Comparison of ENCODE assay signal across 13 cellular contexts in genomic region chr15:77898811-77899730, GRCh38.
"Had no signal": no experiment of that assay in that cellular context is flagged by ENCODE, and none has a peak within 500 bp of the region (broad histone marks: within the 10 kb centered on the region; RNA-seq: fewer than 3 reads in every experiment).

No MANE protein-coding gene starts in this region.

- H3K27ac Mint-ChIP-seq: activated naive CD8-positive, alpha-beta T cell; effector memory CD8-positive, alpha-beta T cell; memory B cell; naive thymus-derived CD4-positive, alpha-beta T cell; type B pancreatic cell had no signal

- H3K4me3 Mint-ChIP-seq: activated naive CD8-positive, alpha-beta T cell; activated T-cell treated with anti-CD3 and anti-CD28 coated beads, Interleukin-2, amount 50 U/mL, for 4 hours; effector memory CD8-positive, alpha-beta T cell; memory B cell; naive thymus-derived CD4-positive, alpha-beta T cell; type B pancreatic cell had no signal

- H3K9me3 Mint-ChIP-seq: activated T-cell treated with anti-CD3 and anti-CD28 coated beads, Interleukin-2, amount 50 U/mL, for 4 hours; effector memory CD8-positive, alpha-beta T cell; memory B cell; type B pancreatic cell had no signal

- H3K27me3 Mint-ChIP-seq: activated naive CD8-positive, alpha-beta T cell; naive thymus-derived CD4-positive, alpha-beta T cell had no signal

- H3K36me3 Mint-ChIP-seq: activated naive CD8-positive, alpha-beta T cell; memory B cell; naive thymus-derived CD4-positive, alpha-beta T cell; type B pancreatic cell had no signal

- DNase-seq: activated CD4-positive, alpha-beta T cell treated with anti-CD3 and anti-CD28 coated beads for 1 hour; activated CD4-positive, alpha-beta T cell treated with anti-CD3 and anti-CD28 coated beads, Interleukin-2, amount 50 U/mL, for 4 hours; activated T-cell treated with anti-CD3 and anti-CD28 coated beads, Interleukin-2, amount 50 U/mL, for 4 hours; brain microvascular endothelial cell; dermis blood vessel endothelial cell; effector memory CD8-positive, alpha-beta T cell; heart right ventricle; left colon; naive thymus-derived CD4-positive, alpha-beta T cell; stimulated activated naive CD8-positive, alpha-beta T cell treated with anti-CD3 and anti-CD28 coated beads, Interleukin-15, Interleukin-2, amounts not matched to agents 100 U/mL and 50 U/mL, for 24 hours had no signal

- ATAC-seq: activated T-cell treated with anti-CD3 and anti-CD28 coated beads, Interleukin-2, amount 50 U/mL, for 4 hours; effector memory CD8-positive, alpha-beta T cell; left colon; naive thymus-derived CD4-positive, alpha-beta T cell; stimulated activated naive CD8-positive, alpha-beta T cell treated with anti-CD3 and anti-CD28 coated beads, Interleukin-15, Interleukin-2, amounts not matched to agents 100 U/mL and 50 U/mL, for 24 hours had no signal
